In the genomic region with DNA sequence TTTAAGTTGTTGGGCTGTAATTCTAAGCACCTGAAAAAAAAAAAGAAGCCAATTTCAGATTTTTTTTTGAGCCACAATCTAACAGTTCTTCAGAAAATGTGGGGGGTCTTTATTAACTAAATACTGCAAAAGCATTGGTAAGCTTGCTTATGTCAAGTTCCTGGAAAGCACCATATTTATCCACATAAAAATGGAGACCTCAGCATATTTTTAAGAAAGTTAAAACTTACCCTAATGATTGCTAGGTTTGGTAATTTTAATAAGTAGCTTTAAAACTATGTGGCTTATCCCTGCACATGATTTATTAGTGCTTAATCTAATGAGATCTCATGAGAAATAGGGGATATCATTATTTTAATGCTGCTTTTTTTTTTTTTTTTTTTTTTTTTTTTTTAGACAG, we compare ENCODE assay signal across 10 cellular contexts.
"Had no signal": no experiment of that assay in that cellular context is flagged by ENCODE, and none has a peak within 500 bp of the region (broad histone marks: within the 10 kb centered on the region; RNA-seq: fewer than 3 reads in every experiment).

No MANE protein-coding gene starts in this region.

- H3K4me3 ChIP-seq: GM23248, GM23338, HAP-1 had no signal

- H2AFZ ChIP-seq: GM23338 had no signal

- H3K9ac ChIP-seq: GM23248 had no signal

- H3K9me3 Mint-ChIP-seq: GM23338, H9, HFFc6 had no signal

- DNase-seq: GM23248, GOT3, H7, H9, HCEC 1CT, HFFc6 had no signal

- H3K27ac Mint-ChIP-seq: GM23338, H9 had no signal

- FAIRE-seq: H1 had no signal

- H3K4me3 Mint-ChIP-seq: GM23338, H9, HFFc6 had no signal

- H3K4me2 ChIP-seq: GM23338 had no signal

- H3K36me3 ChIP-seq: HAP-1 had no signal

- ATAC-seq: GM23338, HCT116 had no signal

- H3K9me3 ChIP-seq: HAP-1 had no signal

- H3K4me1 Mint-ChIP-seq: GM23338 had no signal

- H3K27ac ChIP-seq: GM23248 had no signal

- H3K4me1 ChIP-seq: HAP-1 had no signal
